In the genomic region with DNA sequence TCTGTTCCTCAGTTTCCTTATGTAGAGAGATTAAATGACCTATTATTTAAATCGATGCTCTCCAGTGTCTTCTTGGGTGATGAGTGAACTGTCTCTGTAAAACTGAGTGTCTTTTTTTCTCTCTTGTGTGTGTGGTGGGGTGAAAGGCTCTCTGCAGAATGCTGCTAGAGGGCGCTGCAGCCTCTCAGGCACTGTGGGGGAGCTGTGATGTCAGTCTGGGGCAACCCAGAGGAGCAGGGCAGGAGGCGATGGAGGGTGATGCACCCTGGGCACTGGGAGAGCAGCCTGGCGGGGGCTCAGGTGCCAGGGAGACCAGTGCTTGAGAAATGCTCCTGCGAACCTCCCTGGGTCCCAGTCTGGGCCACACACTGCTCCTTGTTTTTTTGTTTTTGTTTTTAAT, we compare ENCODE assay signal across 14 cellular contexts.
"Had no signal": no experiment of that assay in that cellular context is flagged by ENCODE, and none has a peak within 500 bp of the region (broad histone marks: within the 10 kb centered on the region; RNA-seq: fewer than 3 reads in every experiment).

No MANE protein-coding gene starts in this region.

- DNase-seq: activated CD4-positive, alpha-beta T cell treated with anti-CD3 and anti-CD28 coated beads for 4 hours; activated CD8-positive, alpha-beta memory T cell treated with anti-CD3 and anti-CD28 coated beads, Interleukin-2, amount 50 U/mL, for 48 hours; activated CD8-positive, alpha-beta T cell treated with anti-CD3 and anti-CD28 coated beads, Interleukin-2, amount 10 ng/mL, durations not matched to agents 7 days and 5 days; activated naive CD4-positive, alpha-beta T cell; activated naive CD8-positive, alpha-beta T cell treated with anti-CD3 and anti-CD28 coated beads, Interleukin-2, amount 50 U/mL, for 24 hours; dorsolateral prefrontal cortex; hypothalamus; left cardiac atrium; lower lobe of right lung; naive B cell; uterus had no signal

- H3K27ac ChIP-seq: ascending aorta, dorsolateral prefrontal cortex, lower lobe of right lung, right atrium auricular region, skin epidermis, uterus had no signal

- H3K9me3 ChIP-seq: ascending aorta, lower lobe of right lung, right atrium auricular region, uterus had no signal

- H3K27me3 ChIP-seq: ascending aorta, right atrium auricular region, uterus had no signal

- H3K36me3 ChIP-seq: ascending aorta, lower lobe of right lung, right atrium auricular region, uterus had no signal

- H3K4me1 ChIP-seq: ascending aorta, lower lobe of right lung, right atrium auricular region, uterus had no signal

- H3K4me3 ChIP-seq: ascending aorta, dorsolateral prefrontal cortex, lower lobe of right lung, right atrium auricular region, skin epidermis, uterus had no signal
